ENCODE assay signal across 10 cellular contexts in genomic region chr11:66820921-66821320, GRCh38.
"Had no signal": no experiment of that assay in that cellular context is flagged by ENCODE, and none has a peak within 500 bp of the region (broad histone marks: within the 10 kb centered on the region; RNA-seq: fewer than 3 reads in every experiment).

No MANE protein-coding gene starts in this region.

- ATAC-seq: GM23338, HCT116, HepG2, K562 had no signal

- FAIRE-seq: H1, H54, HepG2, K562 had no signal

- H3K27ac ChIP-seq: HL-60 had no signal

- DNase-seq: H9, HFFc6, KG1 had no signal

- H2AFZ ChIP-seq: GM23338 had no signal

- H3K4me2 ChIP-seq: GM23338 had no signal

- H3K4me3 ChIP-seq: GM23338, K562 had no signal
